Comparison of ENCODE assay signal across 15 cellular contexts in the genomic region with DNA sequence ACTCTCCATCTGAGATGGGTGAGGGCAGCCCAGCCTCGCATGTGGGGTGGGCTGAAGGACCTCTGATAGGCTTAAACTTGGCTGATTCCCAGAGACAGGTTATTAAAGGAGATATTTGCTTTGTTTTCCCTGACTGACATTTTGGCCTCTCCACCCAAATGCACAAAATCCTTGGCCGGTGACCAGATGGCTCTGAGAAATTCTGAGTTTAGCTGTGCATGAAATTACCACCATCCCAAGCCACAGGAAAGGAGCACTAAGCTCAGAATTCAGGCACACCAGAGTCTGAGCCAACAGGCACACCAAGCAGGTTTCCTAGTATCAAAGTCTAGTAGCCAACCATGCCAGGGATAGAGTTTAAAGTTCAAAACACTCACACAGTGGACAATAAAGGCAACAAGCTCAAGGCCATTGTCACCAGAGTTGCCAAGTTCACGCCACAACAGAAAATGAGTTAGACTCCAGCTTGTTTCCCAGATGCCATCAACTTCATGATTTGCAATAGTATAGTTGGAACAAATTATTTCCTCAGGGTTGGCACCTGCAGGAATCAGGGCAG.
"Had no signal": no experiment of that assay in that cellular context is flagged by ENCODE, and none has a peak within 500 bp of the region (broad histone marks: within the 10 kb centered on the region; RNA-seq: fewer than 3 reads in every experiment).

No MANE protein-coding gene starts in this region.

- H3K27ac ChIP-seq: brain microvascular endothelial cell, colonic mucosa, gastrocnemius medialis, lower lobe of right lung, upper lobe of right lung had no signal

- H3K4me1 ChIP-seq: colonic mucosa, gastrocnemius medialis had no signal

- H3K27me3 ChIP-seq: brain microvascular endothelial cell, colonic mucosa, gastrocnemius medialis, upper lobe of right lung had no signal

- H3K4me3 ChIP-seq: colonic mucosa, gastrocnemius medialis, lower lobe of right lung, upper lobe of right lung had no signal

- ATAC-seq: activated CD8-positive, alpha-beta T cell treated with anti-CD3 and anti-CD28 coated beads, Interleukin-2, amount 10 ng/mL, durations not matched to agents 7 days and 5 days; gastrocnemius medialis; lower lobe of right lung; stimulated activated naive CD8-positive, alpha-beta T cell treated with anti-CD3 and anti-CD28 coated beads, Interleukin-15, amount 100 ng/mL, for 72 hours; upper lobe of right lung had no signal

- H3K9me3 ChIP-seq: colonic mucosa, gastrocnemius medialis, lower lobe of right lung, upper lobe of right lung had no signal

- DNase-seq: activated CD4-positive, alpha-beta T cell treated with anti-CD3 and anti-CD28 coated beads, Interleukin-2, amount 10 ng/mL, durations not matched to agents 24 days and 14 days; activated CD8-positive, alpha-beta T cell treated with anti-CD3 and anti-CD28 coated beads, Interleukin-2, amount 10 ng/mL, durations not matched to agents 7 days and 5 days; activated naive CD4-positive, alpha-beta T cell treated with Interleukin-2 at 50 U/mL for 16 hours; activated naive CD8-positive, alpha-beta T cell treated with anti-CD3 and anti-CD28 coated beads, Interleukin-2, amount 10 ng/mL, durations not matched to agents 7 days and 5 days; activated T-cell treated with anti-CD3 and anti-CD28 coated beads, Interleukin-2, amount 50 U/mL, for 24 hours; amygdala; brain microvascular endothelial cell; central memory CD4-positive, alpha-beta T cell; colonic mucosa; gastrocnemius medialis; lower lobe of right lung; midbrain; occipital lobe; stimulated activated naive CD8-positive, alpha-beta T cell treated with anti-CD3 and anti-CD28 coated beads, Interleukin-15, amount 100 ng/mL, for 72 hours; upper lobe of right lung had no signal

- H3K36me3 ChIP-seq: brain microvascular endothelial cell, colonic mucosa, gastrocnemius medialis, lower lobe of right lung, upper lobe of right lung had no signal
